Comparison of ENCODE assay signal across 16 cellular contexts in the genomic region with DNA sequence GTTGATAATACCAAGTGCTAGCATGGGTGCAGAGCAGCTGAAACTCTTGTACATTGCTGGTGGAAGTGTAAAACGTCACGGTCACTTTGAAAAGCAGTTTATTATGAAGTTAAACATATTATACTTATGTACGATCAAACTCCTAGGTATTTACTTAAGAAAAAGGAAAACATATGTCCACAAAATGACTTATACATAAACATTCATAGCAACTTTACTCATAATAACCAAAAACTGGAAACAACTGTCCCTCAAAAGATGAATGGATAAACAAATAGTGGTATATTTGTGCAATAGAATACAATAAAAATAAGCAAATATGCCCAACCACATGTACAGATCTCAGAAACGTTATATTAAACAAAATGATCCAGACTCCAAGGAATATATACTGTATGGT.
DNase-seq lines count a peak whose midpoint lies in the region; ATAC-seq, FAIRE-seq and TF ChIP-seq lines count a peak whose summit lies in the region.
"Had no signal": no experiment of that assay in that cellular context is flagged by ENCODE, and none has a peak within 500 bp of the region (broad histone marks: within the 10 kb centered on the region; RNA-seq: fewer than 3 reads in every experiment).

No MANE protein-coding gene starts in this region.

- no peak overlapping the region for H3K27ac ChIP-seq in HepG2 (ENCODE audit: extremely low read length, insufficient read depth, low read length)
- H3K27ac ChIP-seq in right lobe of liver: no peak overlapping the region
- H3K27ac ChIP-seq in Panc1 (ENCODE audit: low read length): peak overlapping the region; percentile 73
- no peak overlapping the region for H3K27ac ChIP-seq in RWPE1
- H3K27ac ChIP-seq: BLaER1 treated with 17β-estradiol and CSF1 and Interleukin-3, amounts not matched to agents 10 nM and 100 nM; GM23248 had no signal

- H2AFZ ChIP-seq in HepG2 (ENCODE audit: low read length): no peak overlapping the region
- H2AFZ ChIP-seq: GM23248 had no signal

- H3K27me3 ChIP-seq in HepG2 (ENCODE audit: control insufficient read depth in 1 of 2, insufficient read depth in 2 of 2, low read length in 2 of 2) (peaks cover 2 to 6% of the 10 kb centered on the region in 2 experiments; a peak in 2 of 5 replicates), right lobe of liver (no peaks in the 10 kb centered on the region), Panc1 (ENCODE audit: control insufficient read depth, insufficient read depth, low read length) (no peaks in the 10 kb centered on the region)
- H3K27me3 ChIP-seq: BLaER1 treated with 17β-estradiol and CSF1 and Interleukin-3, amounts not matched to agents 10 nM and 100 nM had no signal

- POLR2A ChIA-PET in HepG2 (lab: Yijun Ruan, JAX): no interaction called here
- POLR2A ChIA-PET in Panc1 (lab: Charles Lee): no interaction called here
- POLR2A ChIA-PET in RWPE1 (lab: Yijun Ruan, JAX; ENCODE audit: low non-redundant PET): no interaction called here

- no peaks in the 10 kb centered on the region for H3K9me3 ChIP-seq in HepG2 (ENCODE audit: low read length)
- H3K9me3 ChIP-seq in right lobe of liver: no peaks in the 10 kb centered on the region
- peaks cover 3% of the 10 kb centered on the region; the same call in 1 of the 2 replicates for H3K9me3 ChIP-seq in Panc1 (ENCODE audit: control insufficient read depth, insufficient read depth, low read depth, low read length)
- H3K9me3 ChIP-seq: HAP-1 had no signal

- TF ChIP-seq POLR2A in HepG2 (IDR thresholded peaks at IDR 0.05; ENCODE audit: insufficient read depth in 1 of 2, low read depth in 2 of 2, low read length in 2 of 2) (no peak), right lobe of liver (IDR thresholded peaks at IDR 0.05) (no peak)

- H3K4me2 ChIP-seq in HepG2 (ENCODE audit: low read depth, low read length): no peak overlapping the region
- H3K4me2 ChIP-seq: BLaER1 treated with 17β-estradiol and CSF1 and Interleukin-3, amounts not matched to agents 10 nM and 100 nM had no signal

- intact Hi-C loops in HepG2 (cut with micrococcal nuclease; ENCODE audit: unreplicated experiment): no loop called here
- intact Hi-C loops in right lobe of liver (cut with DNase I): no loop called here
- intact Hi-C loops in Panc1 (cut with micrococcal nuclease; ENCODE audit: unreplicated experiment): no loop called here

- no peaks in the 10 kb centered on the region for H3K36me3 ChIP-seq in HepG2 (replicated peaks in 1 of 2; ENCODE audit: control insufficient read depth in 1 of 2, insufficient read depth in 2 of 2, low read length in 2 of 2)
- H3K36me3 ChIP-seq in right lobe of liver: no peaks in the 10 kb centered on the region
- no peaks in the 10 kb centered on the region for H3K36me3 ChIP-seq in Panc1 (ENCODE audit: control insufficient read depth, insufficient read depth, low read length)
- H3K36me3 ChIP-seq: BLaER1 treated with 17β-estradiol and CSF1 and Interleukin-3, amounts not matched to agents 10 nM and 100 nM; HAP-1 had no signal

- TF ChIP-seq EP300 in HepG2 (IDR thresholded peaks at IDR 0.05; ENCODE audit: low read depth in 2 of 2, low read length in 2 of 2) (no peak), HepG2 (CRISPR knock-in tag; IDR thresholded peaks at IDR 0.05; ENCODE audit: borderline replicate concordance) (no peak)

- CTCF ChIA-PET in HepG2 (lab: Yijun Ruan, JAX; ENCODE audit: low intra/inter-chr PET ratio, low total read pairs) (no interaction called here), Panc1 (lab: Charles Lee) (interaction anchor here (0.6 kb wide), 1 partner anchor 46 kb away, joined by 3 read pairs; no protein-coding TSS in a partner anchor), RWPE1 (lab: Yijun Ruan, JAX) (interaction anchor here (1.1 kb wide), 1 partner anchor 8 kb away, joined by 3 read pairs; no protein-coding TSS in a partner anchor)

- no peak for FAIRE-seq in HepG2 (lab: Jason Lieb, UNC)
- FAIRE-seq: GM19239 had no signal

- no peak overlapping the region for H3K9ac ChIP-seq in HepG2 (ENCODE audit: insufficient read depth, low read depth, low read length)
- H3K9ac ChIP-seq: BLaER1 treated with 17β-estradiol and CSF1 and Interleukin-3, amounts not matched to agents 10 nM and 100 nM; GM23248 had no signal

- ATAC-seq in HepG2: no peak
- no peak for ATAC-seq in right lobe of liver
- no peak for ATAC-seq in Panc1
- ATAC-seq in GM18502 (IDR thresholded peaks at IDR 0.05; ENCODE audit: poor library complexity, unreplicated experiment): no peak
- ATAC-seq in HG02798 (IDR thresholded peaks at IDR 0.05; ENCODE audit: poor library complexity, unreplicated experiment): no peak
- ATAC-seq: CD8-positive, alpha-beta T cell had no signal

- BruUV-seq in HepG2 (replicated peaks; lab: Mats Ljungman, UMichigan): no TSS peak
- BruUV-seq in Panc1 (replicated peaks; lab: Mats Ljungman, UMichigan): no TSS peak

- DNase-seq in HepG2 (ENCODE audit: low spot score) (no peak), right lobe of liver (no peak), Panc1 (ENCODE audit: low read depth, low spot score) (no peak), fibroblast of villous mesenchyme (ENCODE audit: low read depth) (peak; percentile 42), RWPE1 (ENCODE audit: low spot score) (no peak)
- DNase-seq: 8988T; Calu3; CD8-positive, alpha-beta T cell; DMS79 treated with DMSO at 0.1 percent for 48 hours; GF-D8 had no signal

- TF ChIP-seq CTCF in HepG2 (CRISPR knock-in tag; IDR thresholded peaks at IDR 0.05) (no peak), right lobe of liver (IDR thresholded peaks at IDR 0.05) (no peak), Panc1 (IDR thresholded peaks at IDR 0.05) (no peak), fibroblast of villous mesenchyme (IDR thresholded peaks at IDR 0.05; ENCODE audit: insufficient read depth, low read depth, low read length) (no peak), RWPE1 (conservative IDR thresholded peaks at IDR 0.05; ENCODE audit: low read depth) (no peak)

- H4K20me1 ChIP-seq in HepG2 (ENCODE audit: insufficient read depth, low read length): no peaks in the 10 kb centered on the region
- H4K20me1 ChIP-seq: BLaER1 treated with 17β-estradiol and CSF1 and Interleukin-3, amounts not matched to agents 10 nM and 100 nM had no signal

- H3K4me3 ChIP-seq in HepG2 (replicated peaks in 1 of 3; ENCODE audit: insufficient read depth in 1 of 3, low read depth in 2 of 3, low read length in 3 of 3) (no peak overlapping the region), right lobe of liver (no peak overlapping the region), Panc1 (ENCODE audit: low read depth in 2 of 2, low read length in 2 of 2) (no peak overlapping the region), fibroblast of villous mesenchyme (ENCODE audit: low read depth, low read length) (no peak overlapping the region)
- H3K4me3 ChIP-seq: BLaER1 treated with 17β-estradiol and CSF1 and Interleukin-3, amounts not matched to agents 10 nM and 100 nM; GM23248; HAP-1 had no signal

- H3K79me2 ChIP-seq in HepG2 (ENCODE audit: insufficient read depth, low read length): no peaks in the 10 kb centered on the region

- under 1% methylated on average over 4 of the region's 4 CpGs for WGBS in HepG2 (ENCODE audit: low lambda C conversion rate)
- 42% methylated on average over 4 of the region's 4 CpGs for WGBS in right lobe of liver (ENCODE audit: insufficient coverage, low coverage, low lambda C conversion rate, missing lambda C conversion rate)

- in situ Hi-C loops in HepG2 (cut with HindIII; ENCODE audit: extremely low pct_ligation_motif_present, low pct_unique_long_range_greater_than_20kb) (no loop called here), Panc1 (cut with HindIII; ENCODE audit: low pct_unique_long_range_greater_than_20kb, low sequenced_read_pairs) (no loop called here)

- H3K4me1 ChIP-seq in HepG2 (ENCODE audit: insufficient read depth, low read length) (no peaks in the 10 kb centered on the region), right lobe of liver (no peaks in the 10 kb centered on the region), Panc1 (ENCODE audit: control insufficient read depth, insufficient read depth, low read length) (peaks cover 18% of the 10 kb centered on the region)
- H3K4me1 ChIP-seq: BLaER1 treated with 17β-estradiol and CSF1 and Interleukin-3, amounts not matched to agents 10 nM and 100 nM; HAP-1 had no signal

- TF ChIP-seq RAD21 in HepG2 (CRISPR knock-in tag; IDR thresholded peaks at IDR 0.05): no peak

TF ChIP-seq in HepG2, 621 proteins besides CTCF, POLR2A, EP300 and RAD21 (continues in another document):
- TF ChIP-seq, protein P1, sequence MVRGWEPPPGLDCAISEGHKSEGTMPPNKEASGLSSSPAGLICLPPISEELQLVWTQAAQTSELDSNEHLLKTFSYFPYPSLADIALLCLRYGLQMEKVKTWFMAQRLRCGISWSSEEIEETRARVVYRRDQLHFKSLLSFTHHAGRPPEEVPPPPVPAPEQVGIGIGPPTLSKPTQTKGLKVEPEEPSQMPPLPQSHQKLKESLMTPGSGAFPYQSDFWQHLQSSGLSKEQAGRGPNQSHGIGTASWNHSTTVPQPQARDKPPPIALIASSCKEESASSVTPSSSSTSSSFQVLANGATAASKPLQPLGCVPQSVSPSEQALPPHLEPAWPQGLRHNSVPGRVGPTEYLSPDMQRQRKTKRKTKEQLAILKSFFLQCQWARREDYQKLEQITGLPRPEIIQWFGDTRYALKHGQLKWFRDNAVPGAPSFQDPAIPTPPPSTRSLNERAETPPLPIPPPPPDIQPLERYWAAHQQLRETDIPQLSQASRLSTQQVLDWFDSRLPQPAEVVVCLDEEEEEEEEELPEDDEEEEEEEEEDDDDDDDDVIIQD (CRISPR knock-in tag; IDR thresholded peaks at IDR 0.05; ENCODE audit: low read depth): no peak
- TF ChIP-seq, protein P2, sequence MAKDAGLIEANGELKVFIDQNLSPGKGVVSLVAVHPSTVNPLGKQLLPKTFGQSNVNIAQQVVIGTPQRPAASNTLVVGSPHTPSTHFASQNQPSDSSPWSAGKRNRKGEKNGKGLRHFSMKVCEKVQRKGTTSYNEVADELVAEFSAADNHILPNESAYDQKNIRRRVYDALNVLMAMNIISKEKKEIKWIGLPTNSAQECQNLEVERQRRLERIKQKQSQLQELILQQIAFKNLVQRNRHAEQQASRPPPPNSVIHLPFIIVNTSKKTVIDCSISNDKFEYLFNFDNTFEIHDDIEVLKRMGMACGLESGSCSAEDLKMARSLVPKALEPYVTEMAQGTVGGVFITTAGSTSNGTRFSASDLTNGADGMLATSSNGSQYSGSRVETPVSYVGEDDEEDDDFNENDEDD (CRISPR knock-in tag; IDR thresholded peaks at IDR 0.05; ENCODE audit: borderline replicate concordance): no peak
